9 cellular contexts compared by ENCODE assay signal in the genomic region with DNA sequence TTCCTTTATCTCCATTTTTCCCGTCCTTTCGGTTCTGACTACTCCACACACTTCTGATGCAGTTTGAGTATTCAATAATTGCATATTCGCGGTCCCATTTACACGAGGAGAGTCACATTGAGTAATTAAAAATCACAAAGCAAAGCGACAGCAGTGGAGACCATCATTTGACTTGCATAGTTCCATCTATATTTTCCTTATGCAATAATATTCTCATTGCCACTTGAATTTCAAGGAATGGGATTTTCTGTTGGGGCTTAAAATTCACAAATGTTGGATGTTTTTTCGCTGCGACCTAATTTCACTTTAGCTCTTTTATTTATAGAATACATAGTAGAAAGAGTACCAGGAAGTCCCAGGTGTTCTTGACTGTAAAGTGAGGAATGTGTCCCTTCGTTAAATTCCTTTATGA.
DNase-seq lines count a peak whose midpoint lies in the region; ATAC-seq and TF ChIP-seq lines count a peak whose summit lies in the region.
"Had no signal": no experiment of that assay in that cellular context is flagged by ENCODE, and none has a peak within 500 bp of the region (broad histone marks: within the 10 kb centered on the region; RNA-seq: fewer than 3 reads in every experiment).

No MANE protein-coding gene starts in this region.

- 75 to 76% methylated on average over 9 of the region's 9 CpGs for whole genome bisulfite sequencing in thyroid gland, 2 donors

- TF ChIP-seq POLR2A in thyroid gland (IDR thresholded peaks at IDR 0.05): no peak

- no peaks in the 10 kb centered on the region for H3K36me3 ChIP-seq in thyroid gland

- peaks cover 46% of the 10 kb centered on the region for H3K4me1 Mint-ChIP-seq in activated T-cell treated with anti-CD3 and anti-CD28 coated beads, Interleukin-2, amount 50 U/mL, for 72 hours (ENCODE audit: low read depth)

- H3K27ac ChIP-seq in thyroid gland: peak overlapping the region; percentile 75 to 88 (median 85)

- DNase-seq in activated T-cell treated with anti-CD3 and anti-CD28 coated beads, Interleukin-2, amount 50 U/mL, for 72 hours: no peak
- no peak for DNase-seq in activated T-cell treated with anti-CD3 and anti-CD28 coated beads, Interleukin-2, amount 50 U/mL, for 1 hour
- DNase-seq in astrocyte of the spinal cord (ENCODE audit: low read depth, low spot score) (no peak), medulla oblongata (ENCODE audit: extremely low spot score) (peak; percentile 44), thyroid gland (no peak), NCI-H2171 (lab: John Stamatoyannopoulos, UW) (no peak)
- DNase-seq: GF-D8 had no signal

- no peak for TF ChIP-seq CTCF in astrocyte of the spinal cord (IDR thresholded peaks at IDR 0.05; ENCODE audit: low read depth, low read length)
- TF ChIP-seq CTCF in thyroid gland (IDR thresholded peaks at IDR 0.05): no peak

- peak overlapping the region; percentile 92 for H3K27ac Mint-ChIP-seq in activated T-cell treated with anti-CD3 and anti-CD28 coated beads, Interleukin-2, amount 50 U/mL, for 72 hours

- in situ Hi-C loops in astrocyte of the spinal cord (cut with HindIII; ENCODE audit: low sequenced_read_pairs): no loop called here

- H3K4me3 Mint-ChIP-seq in activated T-cell treated with anti-CD3 and anti-CD28 coated beads, Interleukin-2, amount 50 U/mL, for 72 hours: peak overlapping the region; percentile 88 to 93

- no peak for ATAC-seq in activated T-cell treated with anti-CD3 and anti-CD28 coated beads, Interleukin-2, amount 50 U/mL, for 72 hours (replicated peaks in 1 of 2)
- no peak for ATAC-seq in GM21737 (IDR thresholded peaks at IDR 0.05; ENCODE audit: unreplicated experiment)
- no peak for ATAC-seq in GM21529 (IDR thresholded peaks at IDR 0.05; ENCODE audit: unreplicated experiment)

- H3K36me3 Mint-ChIP-seq in activated T-cell treated with anti-CD3 and anti-CD28 coated beads, Interleukin-2, amount 50 U/mL, for 72 hours (ENCODE audit: insufficient read depth in 2 of 2): peaks cover 2 to 9% of the 10 kb centered on the region in 2 donors

- H3K9me3 Mint-ChIP-seq in activated T-cell treated with anti-CD3 and anti-CD28 coated beads, Interleukin-2, amount 50 U/mL, for 72 hours: peaks cover 0 to 4% of the 10 kb centered on the region in 2 donors

- H3K27me3 ChIP-seq in thyroid gland: no peaks in the 10 kb centered on the region

- H3K27me3 Mint-ChIP-seq in activated T-cell treated with anti-CD3 and anti-CD28 coated beads, Interleukin-2, amount 50 U/mL, for 72 hours (ENCODE audit: low read depth): peaks cover 6% of the 10 kb centered on the region

- H3K4me1 ChIP-seq in thyroid gland: peaks cover 0 to 4% of the 10 kb centered on the region in 2 donors

- H3K9me3 ChIP-seq in thyroid gland: no peaks in the 10 kb centered on the region

- intact Hi-C loops in thyroid gland (cut with DNase I): loop anchor here (10.0 kb wide), 1 partner anchor 182 kb away; no protein-coding TSS in a partner anchor

- H3K4me3 ChIP-seq in astrocyte of the spinal cord (ENCODE audit: low read depth, low read length) (peak overlapping the region; percentile 48), thyroid gland (replicated peaks in 1 of 3) (peak overlapping the region in 2 of 3 donors; percentile 25 to 47)
